ENCODE assay signal across 8 cellular contexts in genomic region chr3:113783463-113783862, GRCh38. TPM values are rescaled to one million over a fixed set of nuclear protein-coding genes. Genes with fewer than 3 reads are reported as not detected.
DNase-seq lines count a peak whose midpoint lies in the region; ATAC-seq and TF ChIP-seq lines count a peak whose summit lies in the region.

No MANE protein-coding gene starts in this region.

- CTCF ChIA-PET in BJ (lab: Yijun Ruan, JAX) = interaction anchor here (0.6 to 2.3 kb wide), 2 partner anchors 38 to 70 kb away, joined by 3 to 7 read pairs; partner anchors contain the start of gene NAA50

- H3K36me3 Mint-ChIP-seq in GM23338 (ENCODE audit: low read depth) = peaks cover 7% of the 10 kb centered on the region; the same call in 2 of the 3 replicates

- no peak overlapping the region for H2AFZ ChIP-seq in GM23338

- H3K9me3 Mint-ChIP-seq in GM23338 = no peaks in the 10 kb centered on the region

- H3K9me3 ChIP-seq in HAP-1 = no peaks in the 10 kb centered on the region

- H3K27ac Mint-ChIP-seq in GM23338 = peak overlapping the region; percentile 82

- H3K4me3 Mint-ChIP-seq in GM23338 = no peak overlapping the region

- H3K4me1 ChIP-seq in GM23338 (ENCODE audit: insufficient read depth) (peaks cover 14% of the 10 kb centered on the region), HAP-1 (no peaks in the 10 kb centered on the region)

- DNase-seq in BJ (ENCODE audit: low read depth) = peak; percentile 98
- DNase-seq in GM23338 (ENCODE audit: low spot score) = no peak
- peak; percentile 5 for DNase-seq in NOMO-1 treated with dmso at 0.1 percent for 144 hours (lab: John Stamatoyannopoulos, UW; ENCODE audit: unreplicated experiment)
- peak; percentile 78 to 88 for DNase-seq in foreskin fibroblast
- DNase-seq in NCI-H187 treated with DMSO at 0.1 percent for 48 hours (lab: John Stamatoyannopoulos, UW) = no peak
- no peak for DNase-seq in left colon
- no peak for DNase-seq in HAP-1 (ENCODE audit: low spot score in 2 of 2)
- no peak for DNase-seq in stimulated activated naive CD4-positive, alpha-beta T cell (lab: John Stamatoyannopoulos, UW)

- POLR2A ChIA-PET in BJ (lab: Charles Lee) = interaction anchor here (0.9 to 1.0 kb wide), 2 partner anchors 10 to 39 kb away, joined by 3 read pairs; no protein-coding TSS in a partner anchor

- H3K27me3 ChIP-seq in BJ (ENCODE audit: control insufficient read depth, insufficient read depth, low read length) = no peaks in the 10 kb centered on the region
- no peaks in the 10 kb centered on the region for H3K27me3 ChIP-seq in GM23338 (ENCODE audit: insufficient read depth)
- H3K27me3 ChIP-seq in HAP-1 (ENCODE audit: low read depth) = no peaks in the 10 kb centered on the region

- no peaks in the 10 kb centered on the region for H3F3A ChIP-seq in GM23338 (replicated peaks; ENCODE audit: low read depth)

- TF ChIP-seq CTCF in BJ (IDR thresholded peaks at IDR 0.05; ENCODE audit: insufficient read depth, low read depth, low read length) = no peak
- TF ChIP-seq CTCF in GM23338 (conservative IDR thresholded peaks at IDR 0.05; ENCODE audit: low read depth in 2 of 2) = no peak
- no peak for TF ChIP-seq CTCF in foreskin fibroblast (IDR thresholded peaks at IDR 0.05; ENCODE audit: low read depth, low read length)

- intact Hi-C loops in left colon (cut with DNase I, micrococcal nuclease) = no loop called here

- H3K4me3 ChIP-seq in BJ (ENCODE audit: low read depth, low read length) (no peak overlapping the region), GM23338 (no peak overlapping the region), foreskin fibroblast (ENCODE audit: low read depth in 1 of 2, low read length in 2 of 2) (no peak overlapping the region), HAP-1 (no peak overlapping the region)

- no peaks in the 10 kb centered on the region for H3K9me2 ChIP-seq in GM23338 (ENCODE audit: insufficient read depth)

- no peaks in the 10 kb centered on the region for H3K79me2 ChIP-seq in GM23338 (replicated peaks; ENCODE audit: insufficient read depth)

- ATAC-seq in GM23338 (no peak), left colon (no peak)

- H3K27ac ChIP-seq in GM23338 (ENCODE audit: low read depth) = peak overlapping the region; percentile 70

- H3K4me2 ChIP-seq in GM23338 = peak overlapping the region; percentile 6; the same call in 1 of the 2 replicates

- peaks cover 8% of the 10 kb centered on the region; the same call in 2 of the 3 replicates for H3K4me1 Mint-ChIP-seq in GM23338

- in situ Hi-C loops in HAP-1 (cut with MboI; ENCODE audit: low sequenced_read_pairs) = no loop called here

- H3K27me3 Mint-ChIP-seq in GM23338 (ENCODE audit: insufficient read depth, low read depth, poor library complexity) = no peaks in the 10 kb centered on the region

- H4K20me1 ChIP-seq in GM23338 (replicated peaks; ENCODE audit: insufficient read depth) = no peaks in the 10 kb centered on the region

- no peaks in the 10 kb centered on the region; the same call in 1 of the 2 replicates for H3K36me3 ChIP-seq in BJ (ENCODE audit: control insufficient read depth, insufficient read depth, low read length)
- H3K36me3 ChIP-seq in GM23338 (ENCODE audit: insufficient read depth) = no peaks in the 10 kb centered on the region
- H3K36me3 ChIP-seq in HAP-1 (replicated peaks) = peaks cover 27% of the 10 kb centered on the region

TF ChIP-seq in GM23338, 12 proteins besides CTCF, POLR2A, EP300 and RAD21 (continues in another document):
- TF ChIP-seq POLR2AphosphoS5 (IDR thresholded peaks at IDR 0.05; ENCODE audit: low read depth) (no peak), CREB1 (CRISPR knock-in tag; IDR thresholded peaks at IDR 0.05; ENCODE audit: low read depth) (no peak), ETS1 (IDR thresholded peaks at IDR 0.05) (no peak), EZH2 (IDR thresholded peaks at IDR 0.05; ENCODE audit: low read depth, unreplicated experiment) (no peak), ZNF331 (CRISPR knock-in tag; IDR thresholded peaks at IDR 0.05; ENCODE audit: low read depth) (no peak), STAT1 (IDR thresholded peaks at IDR 0.05; ENCODE audit: unreplicated experiment) (no peak), REST (IDR thresholded peaks at IDR 0.05; ENCODE audit: unreplicated experiment) (no peak), JUNB (IDR thresholded peaks at IDR 0.05; ENCODE audit: unreplicated experiment) (no peak), EZH2phosphoT487 (IDR thresholded peaks at IDR 0.05; ENCODE audit: unreplicated experiment) (no peak)

RNA-seq across cellular contexts. Expression of gene ATP6V1A, which starts 36.6 kb away (rescaled TPM):
- polyA plus RNA-seq in BJ (2011; rRNA removed) = 14.5 and 29.7 TPM in 2 replicates
- polyA minus RNA-seq in BJ (2011; rRNA and poly(A)+ RNA removed) = 24.3 and 29.0 TPM in 2 replicates
- total RNA-seq in GM23338 (2014; rRNA removed; shearing (Covaris generic)) = 80.8 and 87.3 TPM in 2 replicates
- 34.8 and 38.0 TPM in 2 replicates for polyA plus RNA-seq in GM23338 (2016; fragmentation: Nextera tagmentation; extraction: Ambion mirVana)
- 10 to 100 TPM; 70.6 to 78.1 TPM for total RNA-seq in left colon

RNA-seq across cellular contexts. Expression of gene NAA50, which starts 37.4 kb away (rescaled TPM):
- polyA plus RNA-seq in BJ (2011; rRNA removed) = 32.0 and 71.8 TPM in 2 replicates
- 18.7 and 19.8 TPM in 2 replicates for polyA minus RNA-seq in BJ (2011; rRNA and poly(A)+ RNA removed)
- 219 and 260 TPM in 2 replicates for total RNA-seq in GM23338 (2014; rRNA removed; shearing (Covaris generic))
- 78.7 and 103 TPM in 2 replicates for polyA plus RNA-seq in GM23338 (2016; fragmentation: Nextera tagmentation; extraction: Ambion mirVana)
- total RNA-seq in left colon = 10 to 100 TPM; 89.8 to 96.0 TPM

RNA-seq across cellular contexts. Expression of gene GRAMD1C, which starts 55.1 kb away (rescaled TPM):
- polyA plus RNA-seq in BJ (2011; rRNA removed) (0.48 and 1.2 TPM in 2 replicates), GM23338 (2016; fragmentation: Nextera tagmentation; extraction: Ambion mirVana) (2.6 and 3.6 TPM in 2 replicates)
- polyA minus RNA-seq in BJ (2011; rRNA and poly(A)+ RNA removed) = 1.2 and 1.3 TPM in 2 replicates
- 0.78 and 3.3 TPM in 2 replicates for total RNA-seq in GM23338 (2014; rRNA removed; shearing (Covaris generic))
- 10 to 100 TPM in 1 of 2 donors, 1 to 10 TPM in 1; 8.2 to 16.1 TPM for total RNA-seq in left colon

Comparison
In these comparisons a context has a peak if more than half of its experiments do, and no peak if none do; other contexts are left out.
1. DNase-seq: peak in BJ (single experiment), NOMO-1 treated with dmso at 0.1 percent for 144 hours (single experiment) and foreskin fibroblast (2 of 2); none in GM23338 (single experiment), NCI-H187 treated with DMSO at 0.1 percent for 48 hours (single experiment), left colon (0 of 2), HAP-1 (0 of 2) and stimulated activated naive CD4-positive, alpha-beta T cell (0 of 6).